In genomic region chr20:59736366-59736765, GRCh38 we compare ENCODE assay signal across 18 cellular contexts.
"Had no signal": no experiment of that assay in that cellular context is flagged by ENCODE, and none has a peak within 500 bp of the region (broad histone marks: within the 10 kb centered on the region; RNA-seq: fewer than 3 reads in every experiment).

No MANE protein-coding gene starts in this region.

- H3K36me3 Mint-ChIP-seq: stimulated activated effector memory CD8-positive, alpha-beta T cell treated with anti-CD3 and anti-CD28 coated beads, Interleukin-12 subunit alpha, Interleukin-12 subunit beta, amount 100 ng/mL, for 72 hours had no signal

- H3K36me3 ChIP-seq: colonic mucosa, right lobe of liver, tibial nerve had no signal

- H3K4me1 ChIP-seq: colonic mucosa, parathyroid adenoma, psoas muscle, right lobe of liver, testis, tibial nerve had no signal

- H3K9me3 Mint-ChIP-seq: nephron; stimulated activated effector memory CD8-positive, alpha-beta T cell treated with anti-CD3 and anti-CD28 coated beads, Interleukin-12 subunit alpha, Interleukin-12 subunit beta, amount 100 ng/mL, for 72 hours; stimulated activated naive CD8-positive, alpha-beta T cell treated with anti-CD3 and anti-CD28 coated beads, Interleukin-15, amount 100 ng/mL, for 72 hours had no signal

- H3K27me3 Mint-ChIP-seq: stimulated activated naive CD8-positive, alpha-beta T cell treated with anti-CD3 and anti-CD28 coated beads, Interleukin-15, amount 100 ng/mL, for 72 hours had no signal

- H3K27ac Mint-ChIP-seq: nephron; stimulated activated effector memory CD8-positive, alpha-beta T cell treated with anti-CD3 and anti-CD28 coated beads, Interleukin-12 subunit alpha, Interleukin-12 subunit beta, amount 100 ng/mL, for 72 hours; stimulated activated naive CD8-positive, alpha-beta T cell treated with anti-CD3 and anti-CD28 coated beads, Interleukin-15, amount 100 ng/mL, for 72 hours had no signal

- H3K4me3 Mint-ChIP-seq: nephron; stimulated activated effector memory CD8-positive, alpha-beta T cell treated with anti-CD3 and anti-CD28 coated beads, Interleukin-12 subunit alpha, Interleukin-12 subunit beta, amount 100 ng/mL, for 72 hours; stimulated activated naive CD8-positive, alpha-beta T cell treated with anti-CD3 and anti-CD28 coated beads, Interleukin-15, amount 100 ng/mL, for 72 hours had no signal

- H3K4me3 ChIP-seq: colonic mucosa, hepatocyte, psoas muscle, right lobe of liver, testis, tibial nerve had no signal

- DNase-seq: colonic mucosa; dermis blood vessel endothelial cell; foreskin melanocyte; left colon; left ventricle myocardium superior; mesendoderm; psoas muscle; retina; stimulated activated CD4-positive, alpha-beta T cell treated with anti-CD3 and anti-CD28 coated beads, Interleukin-4, amount 100 ng/mL, for 1 hour; stimulated activated CD8-positive, alpha-beta memory T cell treated with anti-CD3 and anti-CD28 coated beads, Interleukin-4, amount 100 ng/mL, for 48 hours; stimulated activated naive CD8-positive, alpha-beta T cell treated with anti-CD3 and anti-CD28 coated beads, Interleukin-15, amount 100 ng/mL, for 72 hours; testis had no signal

- H3K27ac ChIP-seq: colonic mucosa, hepatocyte, parathyroid adenoma, psoas muscle, right lobe of liver, testis, tibial nerve had no signal

- H3K27me3 ChIP-seq: colonic mucosa, hepatocyte, right lobe of liver, testis had no signal

- H3K9ac ChIP-seq: parathyroid adenoma had no signal

- H3K4me1 Mint-ChIP-seq: stimulated activated effector memory CD8-positive, alpha-beta T cell treated with anti-CD3 and anti-CD28 coated beads, Interleukin-12 subunit alpha, Interleukin-12 subunit beta, amount 100 ng/mL, for 72 hours; stimulated activated naive CD8-positive, alpha-beta T cell treated with anti-CD3 and anti-CD28 coated beads, Interleukin-15, amount 100 ng/mL, for 72 hours had no signal

- ATAC-seq: left colon; left ventricle myocardium superior; psoas muscle; stimulated activated naive CD8-positive, alpha-beta T cell treated with anti-CD3 and anti-CD28 coated beads, Interleukin-15, amount 100 ng/mL, for 72 hours had no signal

- H3K9me3 ChIP-seq: colonic mucosa, psoas muscle, right lobe of liver, testis, tibial nerve had no signal
